ENCODE assay signal across 16 cellular contexts in genomic region chr2:54404270-54404669, GRCh38. TPM values are rescaled to one million over a fixed set of nuclear protein-coding genes. Genes with fewer than 3 reads are reported as not detected.
A peak's percentile ranks its signal among the peaks of the same experiment; 100 is the strongest.
DNase-seq lines count a peak whose midpoint lies in the region; TF ChIP-seq lines count a peak whose summit lies in the region.
"Had no signal": no experiment of that assay in that cellular context is flagged by ENCODE, and none has a peak within 500 bp of the region (broad histone marks: within the 10 kb centered on the region; RNA-seq: fewer than 3 reads in every experiment).

No MANE protein-coding gene starts in this region.

- TF ChIP-seq POLR2A in breast epithelium (IDR thresholded peaks at IDR 0.05), result no peak

- no peak overlapping the region for H2BK15ac ChIP-seq in mesenchymal stem cell (ENCODE audit: low read depth, poor library complexity, severe bottlenecking)

- no peak overlapping the region for H3K14ac ChIP-seq in mesenchymal stem cell (ENCODE audit: low read length in 2 of 2)

- no peak overlapping the region for H4K91ac ChIP-seq in mesenchymal stem cell (ENCODE audit: low read length)

- no peak overlapping the region for H3K9ac ChIP-seq in mesenchymal stem cell (ENCODE audit: low read length)

- H3K23ac ChIP-seq in mesenchymal stem cell (ENCODE audit: low read length in 2 of 2), result no peak overlapping the region

- H3K79me1 ChIP-seq in mesenchymal stem cell (replicated peaks; ENCODE audit: low read length, poor library complexity, severe bottlenecking), result no peaks in the 10 kb centered on the region

- no peak overlapping the region for H3K4ac ChIP-seq in mesenchymal stem cell (ENCODE audit: low read depth in 1 of 2, low read length in 2 of 2)

- H2AFZ ChIP-seq in mesenchymal stem cell (ENCODE audit: low read depth, low read length), result no peak overlapping the region

- H2BK120ac ChIP-seq in mesenchymal stem cell (ENCODE audit: low read depth, low read length), result no peak overlapping the region

- H3K36me3 ChIP-seq in mesenchymal stem cell (ENCODE audit: control insufficient read depth in 1 of 2, insufficient read depth in 2 of 2, low read depth in 1 of 2, low read length in 2 of 2), result no peaks in the 10 kb centered on the region
- H3K36me3 ChIP-seq in breast epithelium, result no peaks in the 10 kb centered on the region
- H3K36me3 ChIP-seq in MG63, result no peaks in the 10 kb centered on the region
- H3K36me3 ChIP-seq: cardiac muscle cell, sigmoid colon had no signal

- intact Hi-C loops in breast epithelium (cut with DNase I; ENCODE audit: low total_unique reads), result no loop called here

- DNase-seq in EH (ENCODE audit: low read depth), result peak; percentile 63
- DNase-seq in LHCN-M2 (ENCODE audit: low read depth), result peak; percentile 16
- peak; percentile 91 for DNase-seq in amniotic epithelial cell (ENCODE audit: low read depth)
- peak; percentile 89 for DNase-seq in mesenchymal stem cell
- no peak for DNase-seq in breast epithelium (ENCODE audit: low spot score in 2 of 2)
- no peak for DNase-seq in MG63
- no peak for DNase-seq in AG20443 (ENCODE audit: low spot score)
- DNase-seq in T-helper 1 cell, result no peak
- DNase-seq: activated naive CD4-positive, alpha-beta T cell; CD8-positive, alpha-beta T cell; NCI-H1417 treated with DMSO at 0.1 percent for 48 hours; NCI-H526 treated with DMSO at 0.1 percent for 48 hours; nephron progenitor cell; sigmoid colon had no signal

- H3K4me3 ChIP-seq in mesenchymal stem cell (ENCODE audit: insufficient read depth in 1 of 2, low read depth in 1 of 2, low read length in 2 of 2) (no peak overlapping the region), breast epithelium (no peak overlapping the region), MG63 (no peak overlapping the region)
- H3K4me3 ChIP-seq: cardiac muscle cell, sigmoid colon had no signal

- H3K27me3 ChIP-seq in mesenchymal stem cell (ENCODE audit: control insufficient read depth in 1 of 2, insufficient read depth in 1 of 2, low read length in 2 of 2) (no peaks in the 10 kb centered on the region), breast epithelium (no peaks in the 10 kb centered on the region), MG63 (no peaks in the 10 kb centered on the region)
- H3K27me3 ChIP-seq: cardiac muscle cell, sigmoid colon had no signal

- H3K18ac ChIP-seq in mesenchymal stem cell (ENCODE audit: low read depth in 1 of 2, low read length in 2 of 2), result no peak overlapping the region

- no peak overlapping the region for H3K27ac ChIP-seq in mesenchymal stem cell (ENCODE audit: low read length, poor library complexity, severe bottlenecking)
- H3K27ac ChIP-seq in breast epithelium, result no peak overlapping the region
- H3K27ac ChIP-seq: cardiac muscle cell, VCaP had no signal

- 75% methylated on average over 1 of the region's 4 CpGs for WGBS in mesenchymal stem cell

- no peak overlapping the region for H4K8ac ChIP-seq in mesenchymal stem cell (ENCODE audit: low read length)

- TF ChIP-seq CTCF in breast epithelium (IDR thresholded peaks at IDR 0.05), result no peak

- H3K4me1 ChIP-seq in mesenchymal stem cell (ENCODE audit: control insufficient read depth, insufficient read depth, low read depth, low read length), result peaks cover 5% of the 10 kb centered on the region
- no peaks in the 10 kb centered on the region for H3K4me1 ChIP-seq in breast epithelium
- H3K4me1 ChIP-seq: sigmoid colon had no signal

- H3K9me3 ChIP-seq in mesenchymal stem cell (ENCODE audit: control insufficient read depth, low read length) (no peaks in the 10 kb centered on the region), breast epithelium (no peaks in the 10 kb centered on the region), MG63 (no peaks in the 10 kb centered on the region)
- H3K9me3 ChIP-seq: sigmoid colon had no signal

- H2BK12ac ChIP-seq in mesenchymal stem cell (ENCODE audit: low read length in 2 of 2), result no peak overlapping the region

- no peak overlapping the region for H2BK5ac ChIP-seq in mesenchymal stem cell (ENCODE audit: low read depth, low read length, poor library complexity, severe bottlenecking)

- no peak overlapping the region for H3K4me2 ChIP-seq in mesenchymal stem cell (ENCODE audit: low read length, poor library complexity, severe bottlenecking)

- H2AK5ac ChIP-seq in mesenchymal stem cell (ENCODE audit: low read length, severe bottlenecking), result no peak overlapping the region

RNA-seq across cellular contexts. Expression of gene SPTBN1, which starts 51.9 kb away (rescaled TPM):
- total RNA-seq in LHCN-M2 (2014; rRNA removed), result 137 and 169 TPM in 2 replicates
- polyA plus RNA-seq in LHCN-M2 (2012), result 114 TPM
- 97.4 TPM for polyA plus RNA-seq in mesenchymal stem cell (2013, experiment 1 of 2)
- 89.2 TPM for polyA plus RNA-seq in mesenchymal stem cell (2013, experiment 2 of 2)
- total RNA-seq in breast epithelium, result 1,000 to 10,000 TPM in 1 of 3 donors, 100 to 1,000 TPM in 2; 223 to 1,216 (median 273) TPM
- total RNA-seq in MG63 (2014; rRNA removed; shearing (Covaris generic); ENCODE audit: low replicate concordance), result 73.8 and 75.4 TPM in 2 replicates

Comparison
In these comparisons a context has a peak if more than half of its experiments do, and no peak if none do; other contexts are left out.
1. DNase-seq: peak in EH (single experiment), LHCN-M2 (single experiment), amniotic epithelial cell (single experiment) and mesenchymal stem cell (single experiment); none in breast epithelium (0 of 2), MG63 (single experiment), AG20443 (single experiment) and T-helper 1 cell (0 of 5).